In the genomic region with DNA sequence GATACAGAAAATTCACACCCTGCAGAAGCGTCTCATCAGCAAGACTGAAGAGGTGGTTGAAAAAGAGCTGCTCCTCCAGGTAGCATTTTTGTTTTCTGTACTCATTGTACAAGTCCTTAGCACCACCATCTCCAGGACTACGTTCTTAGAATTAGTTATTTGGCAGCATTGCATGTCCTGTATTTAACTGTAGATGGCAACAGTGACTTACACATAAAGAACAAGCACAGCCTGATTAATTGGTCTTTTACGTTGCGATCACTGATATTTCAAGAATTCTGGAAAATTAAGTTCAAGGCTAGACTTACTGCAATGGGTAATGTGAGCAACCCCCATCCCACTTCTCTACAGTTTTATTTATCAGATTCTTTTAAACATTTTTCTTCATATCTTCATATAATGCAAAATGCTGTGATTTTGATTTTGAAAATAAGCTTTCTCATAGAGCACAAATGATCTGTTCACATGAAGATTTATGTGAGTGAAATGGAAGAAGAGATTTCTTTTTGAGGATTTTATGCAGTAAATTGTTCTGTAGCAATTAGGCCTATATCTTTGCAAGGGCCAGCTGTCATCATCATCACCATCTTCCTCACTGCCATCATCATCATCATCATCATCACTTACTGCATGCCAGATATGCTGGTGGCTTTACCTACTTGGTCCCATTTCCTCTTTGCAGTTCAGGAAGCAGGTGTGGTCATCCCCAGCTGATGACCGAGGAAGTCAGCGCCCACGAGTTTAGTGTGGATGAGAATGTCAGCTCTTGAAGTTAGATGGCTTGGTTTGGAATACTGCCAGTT, we compare ENCODE assay signal across 8 cellular contexts. TPM values are rescaled to one million over a fixed set of nuclear protein-coding genes. Genes with fewer than 3 reads are reported as not detected.
DNase-seq lines count a peak whose midpoint lies in the region; ATAC-seq, FAIRE-seq and TF ChIP-seq lines count a peak whose summit lies in the region.

No MANE protein-coding gene starts in this region.

- H3K36me3 ChIP-seq in OCI-LY7 (ENCODE audit: insufficient read depth, low read length): no peaks in the 10 kb centered on the region
- H3K36me3 ChIP-seq in testis (ENCODE audit: low read depth, missing control alignments): no peaks in the 10 kb centered on the region

- TF ChIP-seq CTCF in OCI-LY7 (conservative IDR thresholded peaks at IDR 0.05; ENCODE audit: low read length) (peak; percentile 70), foreskin fibroblast (IDR thresholded peaks at IDR 0.05; ENCODE audit: low read depth, low read length) (peak; percentile 71), testis (IDR thresholded peaks at IDR 0.05) (peak in 2 of 3 experiments; percentile 10 to 32)

- no TSS peak for BruUV-seq in OCI-LY7 (replicated peaks; lab: Mats Ljungman, UMichigan)

- H3K27me3 Mint-ChIP-seq in activated T-helper 1 cell treated with anti-CD3 and anti-CD28 coated beads, Interleukin-12 subunit alpha, Interleukin-12 subunit beta, Interleukin-2, Interleukin-4 antibody, amounts not matched to agents 30 ng/mL and 10 ng/mL and 1 ng/mL, durations not matched to agents 14 hours and 24 hours and 36 hours (ENCODE audit: insufficient read depth): peaks cover 2% of the 10 kb centered on the region

- no peak for ATAC-seq in GM21619 (IDR thresholded peaks at IDR 0.05; ENCODE audit: unreplicated experiment)

- H3K4me1 ChIP-seq in OCI-LY7 (ENCODE audit: insufficient read depth, low read length, poor library complexity, severe bottlenecking) (no peaks in the 10 kb centered on the region), testis (no peaks in the 10 kb centered on the region)

- H3K27me3 ChIP-seq in testis: no peaks in the 10 kb centered on the region

- POLR2A ChIA-PET in OCI-LY7 (lab: Charles Lee): no interaction called here

- H3K9me3 ChIP-seq in OCI-LY7 (ENCODE audit: low read length) (no peaks in the 10 kb centered on the region), testis (no peaks in the 10 kb centered on the region)

- no peaks in the 10 kb centered on the region for H3K36me3 Mint-ChIP-seq in activated T-helper 1 cell treated with anti-CD3 and anti-CD28 coated beads, Interleukin-12 subunit alpha, Interleukin-12 subunit beta, Interleukin-2, Interleukin-4 antibody, amounts not matched to agents 30 ng/mL and 10 ng/mL and 1 ng/mL, durations not matched to agents 14 hours and 24 hours and 36 hours (ENCODE audit: low read depth)

- no peaks in the 10 kb centered on the region for H3K9me3 Mint-ChIP-seq in activated T-helper 1 cell treated with anti-CD3 and anti-CD28 coated beads, Interleukin-12 subunit alpha, Interleukin-12 subunit beta, Interleukin-2, Interleukin-4 antibody, amounts not matched to agents 30 ng/mL and 10 ng/mL and 1 ng/mL, durations not matched to agents 14 hours and 24 hours and 36 hours

- H3K4me3 ChIP-seq in OCI-LY7 (ENCODE audit: low read depth, low read length, poor library complexity, severe bottlenecking) (no peak overlapping the region), foreskin fibroblast (ENCODE audit: low read depth in 1 of 2, low read length in 2 of 2) (no peak overlapping the region), testis (no peak overlapping the region)

- peak; percentile 26 for FAIRE-seq in GM19239 (lab: Jason Lieb, UNC)

- H3K9me2 ChIP-seq in OCI-LY7 (ENCODE audit: insufficient read depth, low read length): no peaks in the 10 kb centered on the region

- H3K4me1 Mint-ChIP-seq in activated T-helper 1 cell treated with anti-CD3 and anti-CD28 coated beads, Interleukin-12 subunit alpha, Interleukin-12 subunit beta, Interleukin-2, Interleukin-4 antibody, amounts not matched to agents 30 ng/mL and 10 ng/mL and 1 ng/mL, durations not matched to agents 14 hours and 24 hours and 36 hours (ENCODE audit: low read depth): no peaks in the 10 kb centered on the region

- H3K79me2 ChIP-seq in OCI-LY7 (ENCODE audit: insufficient read depth, low read depth, low read length): no peaks in the 10 kb centered on the region

- intact Hi-C loops in OCI-LY7 (cut with micrococcal nuclease; ENCODE audit: unreplicated experiment) (no loop called here), testis (cut with DNase I; ENCODE audit: low total_unique reads) (no loop called here)
- intact Hi-C loops in activated T-helper 1 cell treated with anti-CD3 and anti-CD28 coated beads, Interleukin-12 subunit alpha, Interleukin-12 subunit beta, Interleukin-2, Interleukin-4 antibody, amounts not matched to agents 30 ng/mL and 10 ng/mL and 1 ng/mL, durations not matched to agents 14 hours and 24 hours and 36 hours (cut with micrococcal nuclease): loop anchor here (2.0 kb wide), 1 partner anchor 208 kb away; no protein-coding TSS in a partner anchor

- H4K20me1 ChIP-seq in OCI-LY7 (ENCODE audit: insufficient read depth, low read length): no peaks in the 10 kb centered on the region

- WGBS in testis, 2 donors: 49 to 65% methylated on average over 7 of the region's 7 CpGs

- no peak overlapping the region for H3K4me3 Mint-ChIP-seq in activated T-helper 1 cell treated with anti-CD3 and anti-CD28 coated beads, Interleukin-12 subunit alpha, Interleukin-12 subunit beta, Interleukin-2, Interleukin-4 antibody, amounts not matched to agents 30 ng/mL and 10 ng/mL and 1 ng/mL, durations not matched to agents 14 hours and 24 hours and 36 hours

- H3K27ac Mint-ChIP-seq in activated T-helper 1 cell treated with anti-CD3 and anti-CD28 coated beads, Interleukin-12 subunit alpha, Interleukin-12 subunit beta, Interleukin-2, Interleukin-4 antibody, amounts not matched to agents 30 ng/mL and 10 ng/mL and 1 ng/mL, durations not matched to agents 14 hours and 24 hours and 36 hours: no peak overlapping the region

- DNase-seq in AG20443 (ENCODE audit: low spot score) (peak; percentile 57), GM19239 (ENCODE audit: insufficient read length, low spot score) (no peak), OCI-LY7 (ENCODE audit: low spot score) (peak; percentile 25), foreskin fibroblast (peak; percentile 34 to 73), testis (no peak)
- DNase-seq in activated T-helper 1 cell treated with anti-CD3 and anti-CD28 coated beads, Interleukin-12 subunit alpha, Interleukin-12 subunit beta, Interleukin-2, Interleukin-4 antibody, amounts not matched to agents 30 ng/mL and 10 ng/mL and 1 ng/mL, durations not matched to agents 14 hours and 24 hours and 36 hours (ENCODE audit: low spot score): no peak
- no peak for DNase-seq in stimulated activated CD4-positive, alpha-beta T cell treated with anti-CD3 and anti-CD28 coated beads, Interleukin-1b, Interleukin-23, amount 100 ng/mL, for 48 hours

- H3K4me2 ChIP-seq in OCI-LY7 (ENCODE audit: low read length): no peak overlapping the region

- H3K27ac ChIP-seq in OCI-LY7 (ENCODE audit: low read depth, low read length, poor library complexity, severe bottlenecking): no peak overlapping the region
- H3K27ac ChIP-seq in testis: no peak overlapping the region

- no peak overlapping the region for H2AFZ ChIP-seq in OCI-LY7 (ENCODE audit: low read length)

- CTCF ChIA-PET in OCI-LY7 (lab: Charles Lee; ENCODE audit: unreplicated experiment): no interaction called here

- no peak for TF ChIP-seq POLR2A in testis (IDR thresholded peaks at IDR 0.05)

RNA-seq across cellular contexts. Expression of a gene that starts 53.3 kb away (rescaled TPM):
- 0.09 and 0.36 TPM in 2 replicates for total RNA-seq in OCI-LY7 (2014; rRNA removed; shearing (Covaris generic))
- total RNA-seq in OCI-LY7 (2022): 1.5 and 2.0 TPM in 2 replicates
- 10 to 100 TPM; 10.1 to 14.6 TPM for total RNA-seq in testis
- polyA plus RNA-seq in testis (ENCODE audit: insufficient read depth, low read depth, low replicate concordance): 16.3 TPM
- 0.08 and 0.24 TPM in 2 replicates for total RNA-seq in activated T-helper 1 cell treated with anti-CD3 and anti-CD28 coated beads, Interleukin-12 subunit alpha, Interleukin-12 subunit beta, Interleukin-2, Interleukin-4 antibody, amounts not matched to agents 30 ng/mL and 10 ng/mL and 1 ng/mL, durations not matched to agents 14 hours and 24 hours and 36 hours

Comparison
In these comparisons a context has a peak if more than half of its experiments do, and no peak if none do; other contexts are left out.
1. DNase-seq: peak in AG20443 (single experiment), OCI-LY7 (single experiment) and foreskin fibroblast (2 of 2); none in GM19239 (single experiment), testis (single experiment), activated T-helper 1 cell treated with anti-CD3 and anti-CD28 coated beads, Interleukin-12 subunit alpha, Interleukin-12 subunit beta, Interleukin-2, Interleukin-4 antibody, amounts not matched to agents 30 ng/mL and 10 ng/mL and 1 ng/mL, durations not matched to agents 14 hours and 24 hours and 36 hours (single experiment) and stimulated activated CD4-positive, alpha-beta T cell treated with anti-CD3 and anti-CD28 coated beads, Interleukin-1b, Interleukin-23, amount 100 ng/mL, for 48 hours (single experiment).
2. CTCF ChIP-seq: peak in every context shown above with its lines; median percentile 71 in foreskin fibroblast; 70 in OCI-LY7; 21 in testis.